1 cellular context compared by ENCODE assay signal in the genomic region with DNA sequence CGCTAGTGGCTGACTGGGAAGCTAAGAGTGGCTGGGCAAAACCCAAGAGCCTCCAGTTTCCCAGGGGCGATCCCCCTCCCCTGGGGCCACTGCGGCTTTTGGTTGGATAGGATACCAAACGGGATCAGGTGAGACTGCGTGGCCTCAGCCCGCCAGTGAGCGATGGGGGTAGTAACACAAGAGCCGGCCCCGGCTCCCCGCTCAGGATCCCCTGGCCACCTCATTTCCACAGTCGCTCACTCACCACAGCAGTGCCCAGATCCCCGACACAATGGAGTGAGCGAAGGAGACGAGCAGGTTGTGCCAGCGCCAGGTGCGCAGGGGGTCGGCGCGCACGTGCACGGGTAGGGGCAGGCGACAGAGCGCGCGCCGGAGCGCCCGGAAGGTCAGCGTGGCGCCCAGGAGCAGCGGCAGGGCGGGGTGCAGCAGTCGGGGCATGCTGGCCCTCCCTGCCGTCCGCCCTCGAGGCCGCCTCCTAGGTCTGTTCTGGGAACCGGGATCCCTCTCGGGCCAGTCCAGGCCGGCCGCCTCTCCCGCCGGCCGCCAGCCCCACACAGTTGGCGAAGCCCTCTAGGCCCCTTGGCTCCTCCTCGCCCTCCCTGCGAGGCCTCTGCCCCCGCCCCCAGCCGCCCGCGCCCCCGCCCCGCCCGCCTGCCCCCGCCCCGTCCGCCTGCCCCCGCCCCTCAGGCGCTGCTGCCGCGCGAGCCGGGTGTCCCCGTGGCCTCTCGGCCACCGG.
TF ChIP-seq lines count a peak whose summit lies in the region.

A gene with protein sequence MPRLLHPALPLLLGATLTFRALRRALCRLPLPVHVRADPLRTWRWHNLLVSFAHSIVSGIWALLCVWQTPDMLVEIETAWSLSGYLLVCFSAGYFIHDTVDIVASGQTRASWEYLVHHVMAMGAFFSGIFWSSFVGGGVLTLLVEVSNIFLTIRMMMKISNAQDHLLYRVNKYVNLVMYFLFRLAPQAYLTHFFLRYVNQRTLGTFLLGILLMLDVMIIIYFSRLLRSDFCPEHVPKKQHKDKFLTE (minus strand): TSS at position 574 of the 736 bp plus-strand sequence. CDS start 136 bp downstream, at position 438.

TF ChIP-seq in HepG2, 621 proteins besides CTCF, POLR2A, EP300 and RAD21 (continued from another document and continues in another):
- TF ChIP-seq, protein P1, sequence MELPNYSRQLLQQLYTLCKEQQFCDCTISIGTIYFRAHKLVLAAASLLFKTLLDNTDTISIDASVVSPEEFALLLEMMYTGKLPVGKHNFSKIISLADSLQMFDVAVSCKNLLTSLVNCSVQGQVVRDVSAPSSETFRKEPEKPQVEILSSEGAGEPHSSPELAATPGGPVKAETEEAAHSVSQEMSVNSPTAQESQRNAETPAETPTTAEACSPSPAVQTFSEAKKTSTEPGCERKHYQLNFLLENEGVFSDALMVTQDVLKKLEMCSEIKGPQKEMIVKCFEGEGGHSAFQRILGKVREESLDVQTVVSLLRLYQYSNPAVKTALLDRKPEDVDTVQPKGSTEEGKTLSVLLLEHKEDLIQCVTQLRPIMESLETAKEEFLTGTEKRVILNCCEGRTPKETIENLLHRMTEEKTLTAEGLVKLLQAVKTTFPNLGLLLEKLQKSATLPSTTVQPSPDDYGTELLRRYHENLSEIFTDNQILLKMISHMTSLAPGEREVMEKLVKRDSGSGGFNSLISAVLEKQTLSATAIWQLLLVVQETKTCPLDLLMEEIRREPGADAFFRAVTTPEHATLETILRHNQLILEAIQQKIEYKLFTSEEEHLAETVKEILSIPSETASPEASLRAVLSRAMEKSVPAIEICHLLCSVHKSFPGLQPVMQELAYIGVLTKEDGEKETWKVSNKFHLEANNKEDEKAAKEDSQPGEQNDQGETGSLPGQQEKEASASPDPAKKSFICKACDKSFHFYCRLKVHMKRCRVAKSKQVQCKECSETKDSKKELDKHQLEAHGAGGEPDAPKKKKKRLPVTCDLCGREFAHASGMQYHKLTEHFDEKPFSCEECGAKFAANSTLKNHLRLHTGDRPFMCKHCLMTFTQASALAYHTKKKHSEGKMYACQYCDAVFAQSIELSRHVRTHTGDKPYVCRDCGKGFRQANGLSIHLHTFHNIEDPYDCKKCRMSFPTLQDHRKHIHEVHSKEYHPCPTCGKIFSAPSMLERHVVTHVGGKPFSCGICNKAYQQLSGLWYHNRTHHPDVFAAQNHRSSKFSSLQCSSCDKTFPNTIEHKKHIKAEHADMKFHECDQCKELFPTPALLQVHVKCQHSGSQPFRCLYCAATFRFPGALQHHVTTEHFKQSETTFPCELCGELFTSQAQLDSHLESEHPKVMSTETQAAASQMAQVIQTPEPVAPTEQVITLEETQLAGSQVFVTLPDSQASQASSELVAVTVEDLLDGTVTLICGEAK (IDR thresholded peaks at IDR 0.05) = no peak
- TF ChIP-seq, protein P1 (CRISPR knock-in tag; IDR thresholded peaks at IDR 0.05) = peak; percentile 63
- TF ChIP-seq, protein P2, sequence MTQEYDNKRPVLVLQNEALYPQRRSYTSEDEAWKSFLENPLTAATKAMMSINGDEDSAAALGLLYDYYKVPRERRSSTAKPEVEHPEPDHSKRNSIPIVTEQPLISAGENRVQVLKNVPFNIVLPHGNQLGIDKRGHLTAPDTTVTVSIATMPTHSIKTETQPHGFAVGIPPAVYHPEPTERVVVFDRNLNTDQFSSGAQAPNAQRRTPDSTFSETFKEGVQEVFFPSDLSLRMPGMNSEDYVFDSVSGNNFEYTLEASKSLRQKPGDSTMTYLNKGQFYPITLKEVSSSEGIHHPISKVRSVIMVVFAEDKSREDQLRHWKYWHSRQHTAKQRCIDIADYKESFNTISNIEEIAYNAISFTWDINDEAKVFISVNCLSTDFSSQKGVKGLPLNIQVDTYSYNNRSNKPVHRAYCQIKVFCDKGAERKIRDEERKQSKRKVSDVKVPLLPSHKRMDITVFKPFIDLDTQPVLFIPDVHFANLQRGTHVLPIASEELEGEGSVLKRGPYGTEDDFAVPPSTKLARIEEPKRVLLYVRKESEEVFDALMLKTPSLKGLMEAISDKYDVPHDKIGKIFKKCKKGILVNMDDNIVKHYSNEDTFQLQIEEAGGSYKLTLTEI (CRISPR knock-in tag; conservative IDR thresholded peaks at IDR 0.05) = no peak
- TF ChIP-seq ZNF562 (CRISPR knock-in tag; IDR thresholded peaks at IDR 0.05; ENCODE audit: borderline replicate concordance) (no peak), MTF1 (CRISPR knock-in tag; IDR thresholded peaks at IDR 0.05) (peak; percentile 37; the same call in 1 of the 2 replicates), ZNF577 (CRISPR knock-in tag; IDR thresholded peaks at IDR 0.05; ENCODE audit: borderline replicate concordance, low read depth) (no peak), RAD51 (IDR thresholded peaks at IDR 0.05; ENCODE audit: borderline replicate concordance) (no peak), ZNF136 (CRISPR knock-in tag; IDR thresholded peaks at IDR 0.05; ENCODE audit: low read depth) (no peak; the same call in 1 of the 2 replicates), HOXA7 (CRISPR knock-in tag; IDR thresholded peaks at IDR 0.05) (0 out of 2 replicates have a peak, but pooled peaks have one; percentile 42), NFIB (CRISPR knock-in tag; IDR thresholded peaks at IDR 0.05; ENCODE audit: borderline replicate concordance) (no peak), KAT8 (CRISPR knock-in tag; IDR thresholded peaks at IDR 0.05) (no peak; the same call in 1 of the 2 replicates), ZNF567 (CRISPR knock-in tag; IDR thresholded peaks at IDR 0.05; ENCODE audit: borderline replicate concordance) (peak; percentile 78; the same call in 1 of the 2 replicates), ZNF775 (CRISPR knock-in tag; IDR thresholded peaks at IDR 0.05; ENCODE audit: borderline replicate concordance) (peak; percentile 33; the same call in 1 of the 2 replicates), FOXC1 (CRISPR knock-in tag; IDR thresholded peaks at IDR 0.05; ENCODE audit: borderline replicate concordance) (peak; percentile 58; the same call in 1 of the 2 replicates), SOX13 (IDR thresholded peaks at IDR 0.05) (no peak; the same call in 1 of the 2 replicates), SOX13 (CRISPR knock-in tag; conservative IDR thresholded peaks at IDR 0.05 in 1 of 2, IDR thresholded peaks at IDR 0.05 in 1 of 2) (peak in 1 of 2 experiments; percentile 33; a peak in 1 of 4 replicates), ZNF431 (CRISPR knock-in tag; IDR thresholded peaks at IDR 0.05; ENCODE audit: borderline replicate concordance, low read depth) (no peak), MYNN (CRISPR knock-in tag; IDR thresholded peaks at IDR 0.05; ENCODE audit: low read depth) (no peak; the same call in 1 of the 2 replicates), ZFX (CRISPR knock-in tag; IDR thresholded peaks at IDR 0.05; ENCODE audit: low read depth) (peak; percentile 79), ZNF768 (CRISPR knock-in tag; IDR thresholded peaks at IDR 0.05) (peak; percentile 60; the same call in 1 of the 2 replicates), ZNF660 (CRISPR knock-in tag; IDR thresholded peaks at IDR 0.05; ENCODE audit: borderline replicate concordance, low read depth) (no peak), ZNF350 (CRISPR knock-in tag; IDR thresholded peaks at IDR 0.05; ENCODE audit: borderline replicate concordance, low read depth) (peak; percentile 85; the same call in 1 of the 2 replicates), REL (CRISPR knock-in tag; conservative IDR thresholded peaks at IDR 0.05) (no peak; the same call in 1 of the 2 replicates)
- TF ChIP-seq, protein P3, sequence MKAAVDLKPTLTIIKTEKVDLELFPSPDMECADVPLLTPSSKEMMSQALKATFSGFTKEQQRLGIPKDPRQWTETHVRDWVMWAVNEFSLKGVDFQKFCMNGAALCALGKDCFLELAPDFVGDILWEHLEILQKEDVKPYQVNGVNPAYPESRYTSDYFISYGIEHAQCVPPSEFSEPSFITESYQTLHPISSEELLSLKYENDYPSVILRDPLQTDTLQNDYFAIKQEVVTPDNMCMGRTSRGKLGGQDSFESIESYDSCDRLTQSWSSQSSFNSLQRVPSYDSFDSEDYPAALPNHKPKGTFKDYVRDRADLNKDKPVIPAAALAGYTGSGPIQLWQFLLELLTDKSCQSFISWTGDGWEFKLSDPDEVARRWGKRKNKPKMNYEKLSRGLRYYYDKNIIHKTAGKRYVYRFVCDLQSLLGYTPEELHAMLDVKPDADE (CRISPR knock-in tag; IDR thresholded peaks at IDR 0.05) = 0 out of 2 replicates have a peak, but pooled peaks have one; percentile 80
- TF ChIP-seq, protein P4, sequence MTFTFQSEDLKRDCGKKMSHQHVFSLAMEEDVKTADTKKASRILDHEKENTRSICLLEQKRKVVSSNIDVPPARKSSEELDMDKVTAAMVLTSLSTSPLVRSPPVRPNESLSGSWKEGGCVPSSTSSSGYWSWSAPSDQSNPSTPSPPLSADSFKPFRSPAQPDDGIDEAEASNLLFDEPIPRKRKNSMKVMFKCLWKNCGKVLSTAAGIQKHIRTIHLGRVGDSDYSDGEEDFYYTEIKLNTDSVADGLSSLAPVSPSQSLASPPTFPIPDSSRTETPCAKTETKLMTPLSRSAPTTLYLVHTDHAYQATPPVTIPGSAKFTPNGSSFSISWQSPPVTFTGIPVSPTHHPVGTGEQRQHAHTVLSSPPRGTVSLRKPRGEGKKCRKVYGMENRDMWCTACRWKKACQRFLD (CRISPR knock-in tag; IDR thresholded peaks at IDR 0.05; ENCODE audit: borderline replicate concordance) = peak; percentile 73; the same call in 1 of the 2 replicates
- TF ChIP-seq, protein P5, sequence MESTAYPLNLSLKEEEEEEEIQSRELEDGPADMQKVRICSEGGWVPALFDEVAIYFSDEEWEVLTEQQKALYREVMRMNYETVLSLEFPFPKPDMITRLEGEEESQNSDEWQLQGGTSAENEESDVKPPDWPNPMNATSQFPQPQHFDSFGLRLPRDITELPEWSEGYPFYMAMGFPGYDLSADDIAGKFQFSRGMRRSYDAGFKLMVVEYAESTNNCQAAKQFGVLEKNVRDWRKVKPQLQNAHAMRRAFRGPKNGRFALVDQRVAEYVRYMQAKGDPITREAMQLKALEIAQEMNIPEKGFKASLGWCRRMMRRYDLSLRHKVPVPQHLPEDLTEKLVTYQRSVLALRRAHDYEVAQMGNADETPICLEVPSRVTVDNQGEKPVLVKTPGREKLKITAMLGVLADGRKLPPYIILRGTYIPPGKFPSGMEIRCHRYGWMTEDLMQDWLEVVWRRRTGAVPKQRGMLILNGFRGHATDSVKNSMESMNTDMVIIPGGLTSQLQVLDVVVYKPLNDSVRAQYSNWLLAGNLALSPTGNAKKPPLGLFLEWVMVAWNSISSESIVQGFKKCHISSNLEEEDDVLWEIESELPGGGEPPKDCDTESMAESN (CRISPR knock-in tag; conservative IDR thresholded peaks at IDR 0.05) = peak; percentile 63; the same call in 1 of the 2 replicates
- TF ChIP-seq, protein P6, sequence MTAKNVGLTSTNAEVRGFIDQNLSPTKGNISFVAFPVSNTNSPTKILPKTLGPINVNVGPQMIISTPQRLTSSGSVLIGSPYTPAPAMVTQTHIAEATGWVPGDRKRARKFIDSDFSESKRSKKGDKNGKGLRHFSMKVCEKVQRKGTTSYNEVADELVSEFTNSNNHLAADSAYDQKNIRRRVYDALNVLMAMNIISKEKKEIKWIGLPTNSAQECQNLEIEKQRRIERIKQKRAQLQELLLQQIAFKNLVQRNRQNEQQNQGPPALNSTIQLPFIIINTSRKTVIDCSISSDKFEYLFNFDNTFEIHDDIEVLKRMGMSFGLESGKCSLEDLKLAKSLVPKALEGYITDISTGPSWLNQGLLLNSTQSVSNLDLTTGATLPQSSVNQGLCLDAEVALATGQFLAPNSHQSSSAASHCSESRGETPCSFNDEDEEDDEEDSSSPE (CRISPR knock-in tag; IDR thresholded peaks at IDR 0.05) = peak; percentile 60
- TF ChIP-seq, protein P7, sequence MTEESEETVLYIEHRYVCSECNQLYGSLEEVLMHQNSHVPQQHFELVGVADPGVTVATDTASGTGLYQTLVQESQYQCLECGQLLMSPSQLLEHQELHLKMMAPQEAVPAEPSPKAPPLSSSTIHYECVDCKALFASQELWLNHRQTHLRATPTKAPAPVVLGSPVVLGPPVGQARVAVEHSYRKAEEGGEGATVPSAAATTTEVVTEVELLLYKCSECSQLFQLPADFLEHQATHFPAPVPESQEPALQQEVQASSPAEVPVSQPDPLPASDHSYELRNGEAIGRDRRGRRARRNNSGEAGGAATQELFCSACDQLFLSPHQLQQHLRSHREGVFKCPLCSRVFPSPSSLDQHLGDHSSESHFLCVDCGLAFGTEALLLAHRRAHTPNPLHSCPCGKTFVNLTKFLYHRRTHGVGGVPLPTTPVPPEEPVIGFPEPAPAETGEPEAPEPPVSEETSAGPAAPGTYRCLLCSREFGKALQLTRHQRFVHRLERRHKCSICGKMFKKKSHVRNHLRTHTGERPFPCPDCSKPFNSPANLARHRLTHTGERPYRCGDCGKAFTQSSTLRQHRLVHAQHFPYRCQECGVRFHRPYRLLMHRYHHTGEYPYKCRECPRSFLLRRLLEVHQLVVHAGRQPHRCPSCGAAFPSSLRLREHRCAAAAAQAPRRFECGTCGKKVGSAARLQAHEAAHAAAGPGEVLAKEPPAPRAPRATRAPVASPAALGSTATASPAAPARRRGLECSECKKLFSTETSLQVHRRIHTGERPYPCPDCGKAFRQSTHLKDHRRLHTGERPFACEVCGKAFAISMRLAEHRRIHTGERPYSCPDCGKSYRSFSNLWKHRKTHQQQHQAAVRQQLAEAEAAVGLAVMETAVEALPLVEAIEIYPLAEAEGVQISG (CRISPR knock-in tag; IDR thresholded peaks at IDR 0.05) = peak; percentile 50; the same call in 1 of the 2 replicates
